ENCODE assay signal across 1 cellular context in the genomic region with DNA sequence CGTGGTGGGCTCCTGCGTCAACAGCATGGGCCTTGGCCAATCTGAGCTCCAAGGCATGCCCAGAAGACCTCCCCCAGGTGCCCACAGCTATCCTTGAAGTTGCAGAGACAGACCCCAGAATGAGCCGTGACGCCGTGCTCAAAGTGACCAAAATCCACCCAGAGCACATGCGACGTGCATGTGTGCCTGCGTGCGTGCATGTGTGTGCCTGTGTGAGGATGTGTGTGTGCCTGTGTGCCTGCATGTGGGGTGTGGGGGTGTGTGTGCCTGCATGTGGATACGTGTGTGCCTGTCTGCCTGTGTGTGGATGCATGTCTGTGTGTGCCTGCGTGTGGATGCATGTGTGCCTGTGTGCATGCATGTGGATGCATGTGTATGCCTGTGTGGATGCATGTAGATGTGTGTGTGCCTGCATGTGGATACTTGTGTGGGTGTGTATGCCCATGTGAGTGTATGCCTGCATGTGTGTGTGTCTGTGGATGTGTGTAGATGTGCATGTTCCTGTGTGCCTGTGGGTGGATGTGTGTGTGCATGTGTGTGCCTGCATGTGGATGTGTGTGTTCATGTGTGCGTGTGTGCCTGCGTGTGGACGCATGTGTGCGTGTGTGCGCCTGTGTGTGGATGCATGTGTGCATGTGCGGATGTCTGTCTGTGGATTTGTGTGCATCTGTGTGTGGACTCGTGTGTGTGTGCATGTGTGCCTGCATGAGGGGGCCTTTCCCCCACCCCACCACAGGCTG.
A peak's percentile ranks its signal among the peaks of the same experiment; 100 is the strongest.
TF ChIP-seq lines count a peak whose summit lies in the region.

No MANE protein-coding gene starts in this region.

TF ChIP-seq in GM12878, 131 proteins besides CTCF, POLR2A, EP300 and RAD21:
- 0 out of 2 replicates have a peak, but pooled peaks have one; percentile 60 for TF ChIP-seq TCF3 (IDR thresholded peaks at IDR 0.05; ENCODE audit: borderline replicate concordance, insufficient read depth, low read depth, low read length)
- TF ChIP-seq NR2C2 (IDR thresholded peaks at IDR 0.05; ENCODE audit: borderline replicate concordance, control insufficient read depth, insufficient read length, low read depth) = peak; percentile 15
- TF ChIP-seq, protein P1, sequence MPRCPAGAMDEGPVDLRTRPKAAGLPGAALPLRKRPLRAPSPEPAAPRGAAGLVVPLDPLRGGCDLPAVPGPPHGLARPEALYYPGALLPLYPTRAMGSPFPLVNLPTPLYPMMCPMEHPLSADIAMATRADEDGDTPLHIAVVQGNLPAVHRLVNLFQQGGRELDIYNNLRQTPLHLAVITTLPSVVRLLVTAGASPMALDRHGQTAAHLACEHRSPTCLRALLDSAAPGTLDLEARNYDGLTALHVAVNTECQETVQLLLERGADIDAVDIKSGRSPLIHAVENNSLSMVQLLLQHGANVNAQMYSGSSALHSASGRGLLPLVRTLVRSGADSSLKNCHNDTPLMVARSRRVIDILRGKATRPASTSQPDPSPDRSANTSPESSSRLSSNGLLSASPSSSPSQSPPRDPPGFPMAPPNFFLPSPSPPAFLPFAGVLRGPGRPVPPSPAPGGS (IDR thresholded peaks at IDR 0.05; ENCODE audit: borderline replicate concordance, insufficient read depth, low read depth, low read length, poor library complexity, severe bottlenecking) = peak; percentile 79
- TF ChIP-seq, protein P2, sequence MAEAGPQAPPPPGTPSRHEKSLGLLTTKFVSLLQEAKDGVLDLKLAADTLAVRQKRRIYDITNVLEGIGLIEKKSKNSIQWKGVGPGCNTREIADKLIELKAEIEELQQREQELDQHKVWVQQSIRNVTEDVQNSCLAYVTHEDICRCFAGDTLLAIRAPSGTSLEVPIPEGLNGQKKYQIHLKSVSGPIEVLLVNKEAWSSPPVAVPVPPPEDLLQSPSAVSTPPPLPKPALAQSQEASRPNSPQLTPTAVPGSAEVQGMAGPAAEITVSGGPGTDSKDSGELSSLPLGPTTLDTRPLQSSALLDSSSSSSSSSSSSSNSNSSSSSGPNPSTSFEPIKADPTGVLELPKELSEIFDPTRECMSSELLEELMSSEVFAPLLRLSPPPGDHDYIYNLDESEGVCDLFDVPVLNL (IDR thresholded peaks at IDR 0.05; ENCODE audit: low read depth, low read length) = no peak
- TF ChIP-seq PBX3 (IDR thresholded peaks at IDR 0.05; ENCODE audit: insufficient replicate concordance, low read depth, low read length) = peak; percentile 38
